In genomic region chr9:113622038-113622437, GRCh38 we compare ENCODE assay signal across 1 cellular context.
TF ChIP-seq lines count a peak whose summit lies in the region.

No MANE protein-coding gene starts in this region.

TF ChIP-seq in H1, 55 proteins besides CTCF, POLR2A, EP300 and RAD21 (continued from another document):
- TF ChIP-seq E2F6 (IDR thresholded peaks at IDR 0.05) (no peak), NANOG (IDR thresholded peaks at IDR 0.05; ENCODE audit: insufficient read depth, low read depth, low read length, poor library complexity, severe bottlenecking) (no peak), NRF1 (IDR thresholded peaks at IDR 0.05; ENCODE audit: low read depth, low read length) (no peak), EZH2 (IDR thresholded peaks at IDR 0.05; ENCODE audit: low read depth, low read length, severe bottlenecking) (no peak), JUN (IDR thresholded peaks at IDR 0.05; ENCODE audit: low read depth, low read length) (no peak), SRF (IDR thresholded peaks at IDR 0.05; ENCODE audit: low read depth, low read length) (no peak), SIRT6 (IDR thresholded peaks at IDR 0.05; ENCODE audit: low read length) (no peak), CREB1 (IDR thresholded peaks at IDR 0.05) (no peak), POLR2AphosphoS5 (IDR thresholded peaks at IDR 0.05; ENCODE audit: low read depth, low read length) (no peak)
TF ChIP-seq in H1: peak in this region for 0.
